In the genomic region with DNA sequence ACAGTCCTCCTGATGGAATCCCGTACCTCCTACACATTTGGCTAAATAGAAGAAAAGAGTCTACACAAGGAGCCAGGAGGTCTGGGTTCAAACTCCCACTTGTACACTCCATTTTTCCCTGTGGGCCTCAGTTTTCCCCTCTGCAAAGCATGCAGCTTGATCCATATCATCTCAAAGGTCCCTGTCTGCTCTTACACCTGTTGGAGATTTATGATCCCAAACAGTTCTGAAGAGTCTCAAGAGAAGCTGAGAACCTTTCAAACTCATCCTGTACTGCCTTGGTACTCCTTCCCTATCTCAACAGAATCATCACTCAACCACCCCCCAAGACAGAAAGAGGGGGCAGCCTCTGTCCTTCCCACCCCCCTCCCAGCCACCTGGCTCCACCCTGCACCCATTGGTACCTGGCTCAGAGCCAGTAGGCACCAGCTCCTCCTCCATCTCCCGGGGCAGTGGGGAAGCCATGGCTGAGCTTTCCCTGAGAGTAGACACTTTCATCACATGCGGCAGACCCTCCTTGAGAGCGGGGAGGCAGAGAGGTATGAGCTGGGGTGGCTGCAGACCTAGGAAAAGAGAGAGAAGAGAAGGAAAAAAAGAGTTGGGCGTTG, we compare ENCODE assay signal across 9 cellular contexts. TPM values are rescaled to one million over a fixed set of nuclear protein-coding genes. Genes with fewer than 3 reads are reported as not detected.
DNase-seq lines count a peak whose midpoint lies in the region; ATAC-seq and TF ChIP-seq lines count a peak whose summit lies in the region.
"Had no signal": no experiment of that assay in that cellular context is flagged by ENCODE, and none has a peak within 500 bp of the region (broad histone marks: within the 10 kb centered on the region; RNA-seq: fewer than 3 reads in every experiment).

No MANE protein-coding gene starts in this region.

- H3K4me1 ChIP-seq in ascending aorta (peaks cover 14 to 49% of the 10 kb centered on the region in 2 donors), subcutaneous abdominal adipose tissue (ENCODE audit: control insufficient read depth in 5 of 5, insufficient read depth in 5 of 5, low read length in 5 of 5) (peaks cover 40 to 89% (median 84%) of the 10 kb centered on the region in 5 donors)

- DNase-seq in NCI-H1105 treated with DMSO at 0.1 percent for 48 hours (lab: John Stamatoyannopoulos, UW) (peak; percentile 6), NCI-H1105 (lab: John Stamatoyannopoulos, UW) (no peak), ascending aorta (ENCODE audit: low spot score in 2 of 2) (no peak), kidney epithelial cell (ENCODE audit: low read depth) (no peak), NOMO-1 treated with dmso at 0.1 percent for 144 hours (lab: John Stamatoyannopoulos, UW; ENCODE audit: unreplicated experiment) (no peak)
- no peak for DNase-seq in stimulated activated CD4-positive, alpha-beta T cell treated with anti-CD3 and anti-CD28 coated beads, Interleukin-2, amount 100 ng/mL, for 48 hours

- H3K9ac ChIP-seq in subcutaneous abdominal adipose tissue (ENCODE audit: low read length in 5 of 5), result peak overlapping the region; percentile 41 to 97 (median 82)

- H3K27me3 ChIP-seq in ascending aorta (no peaks in the 10 kb centered on the region), kidney epithelial cell (ENCODE audit: control insufficient read depth, insufficient read depth, low read length) (no peaks in the 10 kb centered on the region), subcutaneous abdominal adipose tissue (ENCODE audit: control insufficient read depth in 5 of 5, insufficient read depth in 4 of 5, low read length in 5 of 5) (peaks cover 0 to 4% (median 0%) of the 10 kb centered on the region in 5 donors)

- H3K36me3 ChIP-seq in ascending aorta, result peaks cover 36 to 42% of the 10 kb centered on the region in 2 donors
- H3K36me3 ChIP-seq in kidney epithelial cell (ENCODE audit: control insufficient read depth, insufficient read depth, low read length), result peaks cover 3% of the 10 kb centered on the region
- H3K36me3 ChIP-seq in subcutaneous abdominal adipose tissue (ENCODE audit: control insufficient read depth in 5 of 5, insufficient read depth in 5 of 5, low read length in 5 of 5), result peaks cover 0 to 39% (median 25%) of the 10 kb centered on the region in 5 donors

- peak overlapping the region; percentile 94 to 98 for H3K27ac ChIP-seq in ascending aorta
- peak overlapping the region; percentile 96 for H3K27ac ChIP-seq in subcutaneous abdominal adipose tissue (ENCODE audit: low read depth, low read length)

- ATAC-seq in HG02938 (IDR thresholded peaks at IDR 0.05; ENCODE audit: unreplicated experiment), result no peak

- intact Hi-C loops in ascending aorta (cut with DNase I), result loop anchor here (10.0 kb wide), 1 partner anchor 173 kb away; no protein-coding TSS in a partner anchor

- H3K4me3 ChIP-seq in ascending aorta (peak overlapping the region; percentile 90 to 94), kidney epithelial cell (ENCODE audit: low read depth, low read length) (peak overlapping the region; percentile 40), subcutaneous abdominal adipose tissue (ENCODE audit: low read depth in 1 of 5, low read length in 5 of 5) (peak overlapping the region; percentile 60 to 85 (median 80))

- TF ChIP-seq CTCF in ascending aorta (IDR thresholded peaks at IDR 0.05) (no peak), kidney epithelial cell (IDR thresholded peaks at IDR 0.05; ENCODE audit: insufficient read depth, low read length, poor library complexity, severe bottlenecking) (no peak)

- H3K9me3 ChIP-seq in ascending aorta, result no peaks in the 10 kb centered on the region
- no peaks in the 10 kb centered on the region for H3K9me3 ChIP-seq in subcutaneous abdominal adipose tissue (ENCODE audit: control insufficient read depth in 5 of 5, low read length in 5 of 5)

RNA-seq across cellular contexts. Expression of a gene that starts 3.3 kb away (rescaled TPM):
- total RNA-seq in ascending aorta, result 131 TPM
- total RNA-seq in kidney epithelial cell, result 91.1 and 93.2 TPM in 2 replicates

RNA-seq across cellular contexts. Expression of a gene that starts 14.2 kb away (rescaled TPM):
- total RNA-seq in ascending aorta, result 110 TPM
- total RNA-seq in kidney epithelial cell, result 129 and 156 TPM in 2 replicates

RNA-seq across cellular contexts. Expression of a gene that starts 16.7 kb away (rescaled TPM):
- not detected for total RNA-seq in ascending aorta
- not detected in 2 replicates for total RNA-seq in kidney epithelial cell
- total RNA-seq: activated CD4-positive, alpha-beta memory T cell treated with anti-CD3 and anti-CD28 coated beads for 36 hours had no signal

RNA-seq across cellular contexts. Expression of a gene that starts 59.5 kb away (rescaled TPM):
- not detected for total RNA-seq in ascending aorta
- not detected in 2 replicates for total RNA-seq in kidney epithelial cell
- total RNA-seq: activated CD4-positive, alpha-beta memory T cell treated with anti-CD3 and anti-CD28 coated beads for 36 hours had no signal

Comparison
In these comparisons a context has a peak if more than half of its experiments do, and no peak if none do; other contexts are left out.
1. H3K4me3 ChIP-seq: peak in every context shown above with its lines; median percentile 92 in ascending aorta; 80 in subcutaneous abdominal adipose tissue; 40 in kidney epithelial cell.